30 cellular contexts compared by ENCODE assay signal in genomic region chr12:88844426-88844825, GRCh38.
"Had no signal": no experiment of that assay in that cellular context is flagged by ENCODE, and none has a peak within 500 bp of the region (broad histone marks: within the 10 kb centered on the region; RNA-seq: fewer than 3 reads in every experiment).

No MANE protein-coding gene starts in this region.

- H3K9me3 ChIP-seq: ovary, suprapubic skin, tibial artery, upper lobe of right lung had no signal

- H3K27me3 Mint-ChIP-seq: activated CD4-positive, alpha-beta T cell treated with anti-CD3 and anti-CD28 coated beads for 36 hours; activated CD8-positive, alpha-beta memory T cell treated with anti-CD3 and anti-CD28 coated beads, Interleukin-2, amount 10 ng/mL, durations not matched to agents 7 days and 5 days; activated naive CD4-positive, alpha-beta T cell treated with anti-CD3 and anti-CD28 coated beads, Interleukin-2, amount 50 U/mL, for 24 hours; activated naive CD8-positive, alpha-beta T cell treated with anti-CD3 and anti-CD28 coated beads, Interleukin-2, amount 50 U/mL, for 24 hours; dendritic cell treated with granulocyte-macrophage colony-stimulating factor and Interleukin-4, amounts not matched to agents 40 ng/mL and 50 ng/mL, for 4 days; natural killer cell treated with Interleukin-12 subunit alpha and Interleukin-12 subunit beta and Interleukin-15 and Interleukin-18, amount 100 ng/mL, for 72 hours; progenitor cell of endocrine pancreas; stimulated activated memory B cell treated with anti-CD40 and anti-IgM and Interleukin-4, amounts not matched to agents 10 μg/mL and 1 μg/mL and 100 μg/mL, for 72 hours; stimulated activated naive CD8-positive, alpha-beta T cell treated with anti-CD3 and anti-CD28 coated beads, Interleukin-15, amount 100 ng/mL, for 72 hours had no signal

- ATAC-seq: activated CD4-positive, alpha-beta T cell treated with anti-CD3 and anti-CD28 coated beads for 36 hours; activated CD8-positive, alpha-beta memory T cell treated with anti-CD3 and anti-CD28 coated beads, Interleukin-2, amount 10 ng/mL, durations not matched to agents 7 days and 5 days; activated CD8-positive, alpha-beta T cell treated with anti-CD3 and anti-CD28 coated beads, Interleukin-2, amount 10 ng/mL, durations not matched to agents 7 days and 5 days; activated naive CD8-positive, alpha-beta T cell treated with anti-CD3 and anti-CD28 coated beads, Interleukin-2, amount 50 U/mL, for 24 hours; esophagus mucosa; left lung; sciatic nerve; stimulated activated memory B cell treated with anti-CD40 and anti-IgM and Interleukin-4, amounts not matched to agents 10 μg/mL and 1 μg/mL and 100 μg/mL, for 72 hours; stimulated activated naive CD8-positive, alpha-beta T cell treated with anti-CD3 and anti-CD28 coated beads, Interleukin-15, amount 100 ng/mL, for 72 hours; upper lobe of right lung had no signal

- H3K36me3 Mint-ChIP-seq: activated CD8-positive, alpha-beta memory T cell treated with anti-CD3 and anti-CD28 coated beads, Interleukin-2, amount 10 ng/mL, durations not matched to agents 7 days and 5 days; activated naive CD4-positive, alpha-beta T cell treated with anti-CD3 and anti-CD28 coated beads, Interleukin-2, amount 50 U/mL, for 24 hours; stimulated activated memory B cell treated with anti-CD40 and anti-IgM and Interleukin-4, amounts not matched to agents 10 μg/mL and 1 μg/mL and 100 μg/mL, for 72 hours had no signal

- H3K4me3 ChIP-seq: left lung, lung, ovary, skin epidermis, suprapubic skin, tibial artery, upper lobe of right lung had no signal

- H3K4me3 Mint-ChIP-seq: activated CD4-positive, alpha-beta T cell treated with anti-CD3 and anti-CD28 coated beads for 36 hours; activated CD8-positive, alpha-beta memory T cell treated with anti-CD3 and anti-CD28 coated beads, Interleukin-2, amount 10 ng/mL, durations not matched to agents 7 days and 5 days; activated CD8-positive, alpha-beta T cell treated with anti-CD3 and anti-CD28 coated beads, Interleukin-2, amount 10 ng/mL, durations not matched to agents 7 days and 5 days; activated naive CD4-positive, alpha-beta T cell treated with anti-CD3 and anti-CD28 coated beads, Interleukin-2, amount 50 U/mL, for 24 hours; activated naive CD8-positive, alpha-beta T cell treated with anti-CD3 and anti-CD28 coated beads, Interleukin-2, amount 50 U/mL, for 24 hours; dendritic cell treated with granulocyte-macrophage colony-stimulating factor and Interleukin-4, amounts not matched to agents 40 ng/mL and 50 ng/mL, for 4 days; endodermal cell; natural killer cell treated with Interleukin-12 subunit alpha and Interleukin-12 subunit beta and Interleukin-15 and Interleukin-18, amount 100 ng/mL, for 72 hours; stimulated activated memory B cell treated with anti-CD40 and anti-IgM and Interleukin-4, amounts not matched to agents 10 μg/mL and 1 μg/mL and 100 μg/mL, for 72 hours; stimulated activated naive CD8-positive, alpha-beta T cell treated with anti-CD3 and anti-CD28 coated beads, Interleukin-15, amount 100 ng/mL, for 72 hours had no signal

- H3K9me3 Mint-ChIP-seq: activated T-helper 2 cell treated with anti-CD3 and anti-CD28 coated beads, Interferon-gamma antibody, Interleukin-2, Interleukin-4, amounts not matched to agents 10 μg/mL and 5 μg/mL and 100 μg/mL, durations not matched to agents 14 hours and 24 hours and 36 hours had no signal

- H3K4me1 Mint-ChIP-seq: activated CD4-positive, alpha-beta T cell treated with anti-CD3 and anti-CD28 coated beads for 36 hours; activated CD8-positive, alpha-beta memory T cell treated with anti-CD3 and anti-CD28 coated beads, Interleukin-2, amount 10 ng/mL, durations not matched to agents 7 days and 5 days; activated naive CD4-positive, alpha-beta T cell treated with anti-CD3 and anti-CD28 coated beads, Interleukin-2, amount 50 U/mL, for 24 hours; activated naive CD8-positive, alpha-beta T cell treated with anti-CD3 and anti-CD28 coated beads, Interleukin-2, amount 50 U/mL, for 24 hours; stimulated activated memory B cell treated with anti-CD40 and anti-IgM and Interleukin-4, amounts not matched to agents 10 μg/mL and 1 μg/mL and 100 μg/mL, for 72 hours; stimulated activated naive CD8-positive, alpha-beta T cell treated with anti-CD3 and anti-CD28 coated beads, Interleukin-15, amount 100 ng/mL, for 72 hours had no signal

- H3K27ac Mint-ChIP-seq: activated CD4-positive, alpha-beta T cell treated with anti-CD3 and anti-CD28 coated beads for 36 hours; activated CD8-positive, alpha-beta memory T cell treated with anti-CD3 and anti-CD28 coated beads, Interleukin-2, amount 10 ng/mL, durations not matched to agents 7 days and 5 days; activated CD8-positive, alpha-beta T cell treated with anti-CD3 and anti-CD28 coated beads, Interleukin-2, amount 10 ng/mL, durations not matched to agents 7 days and 5 days; activated naive CD4-positive, alpha-beta T cell treated with anti-CD3 and anti-CD28 coated beads, Interleukin-2, amount 50 U/mL, for 24 hours; activated naive CD8-positive, alpha-beta T cell treated with anti-CD3 and anti-CD28 coated beads, Interleukin-2, amount 50 U/mL, for 24 hours; activated T-helper 2 cell treated with anti-CD3 and anti-CD28 coated beads, Interferon-gamma antibody, Interleukin-2, Interleukin-4, amounts not matched to agents 10 μg/mL and 5 μg/mL and 100 μg/mL, durations not matched to agents 14 hours and 24 hours and 36 hours; dendritic cell treated with granulocyte-macrophage colony-stimulating factor and Interleukin-4, amounts not matched to agents 40 ng/mL and 50 ng/mL, for 4 days; endodermal cell; natural killer cell treated with Interleukin-12 subunit alpha and Interleukin-12 subunit beta and Interleukin-15 and Interleukin-18, amount 100 ng/mL, for 72 hours; progenitor cell of endocrine pancreas; stimulated activated memory B cell treated with anti-CD40 and anti-IgM and Interleukin-4, amounts not matched to agents 10 μg/mL and 1 μg/mL and 100 μg/mL, for 72 hours had no signal

- H3K4me1 ChIP-seq: left lung, suprapubic skin, tibial artery, upper lobe of right lung had no signal

- H3K36me3 ChIP-seq: left lung, ovary, suprapubic skin, tibial artery, upper lobe of right lung had no signal

- DNase-seq: activated CD4-positive, alpha-beta T cell treated with anti-CD3 and anti-CD28 coated beads for 36 hours; activated CD4-positive, CD25-positive, alpha-beta regulatory T cell; activated CD8-positive, alpha-beta memory T cell treated with anti-CD3 and anti-CD28 coated beads, Interleukin-2, amount 10 ng/mL, durations not matched to agents 7 days and 5 days; activated CD8-positive, alpha-beta T cell treated with anti-CD3 and anti-CD28 coated beads, Interleukin-2, amount 10 ng/mL, durations not matched to agents 7 days and 5 days; activated naive CD8-positive, alpha-beta T cell treated with anti-CD3 and anti-CD28 coated beads, Interleukin-2, amount 50 U/mL, for 24 hours; activated T-cell treated with anti-CD3 and anti-CD28 coated beads, Interleukin-2, amount 50 U/mL, for 48 hours; amygdala; caudate nucleus; endodermal cell; foreskin fibroblast; head of caudate nucleus; mesendoderm; ovary; stimulated activated CD4-positive, alpha-beta T cell treated with anti-CD3 and anti-CD28 coated beads, Interleukin-4, amount 100 ng/mL, for 24 hours; stimulated activated naive CD8-positive, alpha-beta T cell treated with anti-CD3 and anti-CD28 coated beads, Interleukin-15, amount 100 ng/mL, for 72 hours; T-helper 2 cell; tibial artery; upper lobe of right lung had no signal

- H3K27ac ChIP-seq: left lung, ovary, skin epidermis, suprapubic skin, tibial artery, upper lobe of right lung had no signal

- H3K27me3 ChIP-seq: left lung, ovary, suprapubic skin, tibial artery, upper lobe of right lung had no signal
